14 cellular contexts compared by ENCODE assay signal in the genomic region with DNA sequence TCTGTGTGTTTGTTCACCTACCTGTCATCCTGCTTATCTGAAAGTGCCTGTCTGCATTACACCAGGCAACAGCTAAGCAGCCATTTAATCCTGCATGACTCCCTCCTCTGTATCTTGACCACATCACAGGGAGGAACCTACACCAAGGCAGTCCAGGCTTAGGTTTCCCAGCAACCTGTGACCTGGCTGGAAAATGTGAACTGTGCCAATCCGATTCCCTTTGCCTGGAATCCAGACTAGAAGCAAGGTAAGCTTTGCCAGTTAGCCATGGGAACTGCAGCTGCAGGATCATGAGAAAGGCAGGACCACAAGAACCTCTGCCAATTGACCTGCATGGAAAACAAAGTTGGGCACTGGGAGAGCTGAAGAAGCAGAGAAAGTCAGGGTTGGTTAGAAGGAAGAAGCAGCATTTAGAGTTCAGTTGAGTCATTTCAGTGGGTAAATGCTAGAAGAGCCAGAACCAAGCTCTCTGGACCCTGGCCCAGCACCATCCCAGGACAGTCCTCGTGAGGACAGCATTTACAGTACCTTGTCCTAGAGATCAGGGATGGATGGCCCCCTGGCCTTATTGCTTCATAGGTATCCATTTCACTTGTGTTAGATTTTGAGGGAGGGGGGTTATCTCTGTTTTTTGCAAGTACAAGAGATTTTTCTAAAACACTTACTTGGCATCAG. TPM values are rescaled to one million over a fixed set of nuclear protein-coding genes. Genes with fewer than 3 reads are reported as not detected.
DNase-seq lines count a peak whose midpoint lies in the region; FAIRE-seq and TF ChIP-seq lines count a peak whose summit lies in the region.
"Had no signal": no experiment of that assay in that cellular context is flagged by ENCODE, and none has a peak within 500 bp of the region (broad histone marks: within the 10 kb centered on the region; RNA-seq: fewer than 3 reads in every experiment).

No MANE protein-coding gene starts in this region.

- peaks cover 11% of the 10 kb centered on the region for H3K27me3 Mint-ChIP-seq in neural progenitor cell (ENCODE audit: insufficient read depth, low read depth)

- TF ChIP-seq CTCF in neural progenitor cell (IDR thresholded peaks at IDR 0.05) = no peak

- no peak overlapping the region for H3K4me2 ChIP-seq in neural progenitor cell

- no peak overlapping the region for H3K27ac Mint-ChIP-seq in neural progenitor cell
- H3K27ac Mint-ChIP-seq: CD8-positive, alpha-beta T cell had no signal

- no peak overlapping the region for H3K4me3 Mint-ChIP-seq in neural progenitor cell
- H3K4me3 Mint-ChIP-seq: CD8-positive, alpha-beta T cell had no signal

- H3K79me2 ChIP-seq in neural progenitor cell (ENCODE audit: low read depth) = no peaks in the 10 kb centered on the region

- no peaks in the 10 kb centered on the region for H3K36me3 Mint-ChIP-seq in neural progenitor cell
- H3K36me3 Mint-ChIP-seq: CD8-positive, alpha-beta T cell had no signal

- H3K36me3 ChIP-seq in neural progenitor cell (no peaks in the 10 kb centered on the region), SJCRH30 (no peaks in the 10 kb centered on the region)

- H3K4me1 Mint-ChIP-seq in neural progenitor cell = peaks cover 5% of the 10 kb centered on the region

- H3K27ac ChIP-seq in neural progenitor cell (no peak overlapping the region), SJCRH30 (no peak overlapping the region)

- H3K9me3 Mint-ChIP-seq in neural progenitor cell = no peaks in the 10 kb centered on the region
- H3K9me3 Mint-ChIP-seq: CD8-positive, alpha-beta T cell had no signal

- peak overlapping the region; percentile 70 for H2AFZ ChIP-seq in neural progenitor cell (replicated peaks)

- DNase-seq in amniotic epithelial cell (ENCODE audit: low read depth) (peak; percentile 37), neural progenitor cell (ENCODE audit: low spot score) (no peak), SJCRH30 (no peak), cerebellar nuclear complex (lab: John Stamatoyannopoulos, UW) (no peak), SHP77 (lab: John Stamatoyannopoulos, UW) (no peak)
- no peak for DNase-seq in activated CD4-positive, alpha-beta T cell treated with anti-CD3 and anti-CD28 coated beads for 48 hours
- DNase-seq: CD8-positive, alpha-beta T cell; MM.1S; NCI-H1105 treated with DMSO at 0.1 percent for 48 hours; NCI-H187 treated with DMSO at 0.1 percent for 48 hours; NCI-H2171; SIG-M5 had no signal

- peaks cover 19% of the 10 kb centered on the region for H3F3A ChIP-seq in neural progenitor cell (ENCODE audit: low read depth)

- no peaks in the 10 kb centered on the region for H4K20me1 ChIP-seq in neural progenitor cell (ENCODE audit: low read depth)

- H3K9me3 ChIP-seq in neural progenitor cell (ENCODE audit: low read depth) = no peaks in the 10 kb centered on the region
- H3K9me3 ChIP-seq in SJCRH30 (replicated peaks) = no peaks in the 10 kb centered on the region

- H3K27me3 ChIP-seq in neural progenitor cell (no peaks in the 10 kb centered on the region), SJCRH30 (no peaks in the 10 kb centered on the region)

- FAIRE-seq in islet of Langerhans (lab: Jason Lieb, UNC) = peak; percentile 27
- FAIRE-seq: H1 had no signal

- H3K4me3 ChIP-seq in neural progenitor cell = no peak overlapping the region
- no peak overlapping the region for H3K4me3 ChIP-seq in SJCRH30

- H3K4me1 ChIP-seq in neural progenitor cell (peaks cover 28% of the 10 kb centered on the region), SJCRH30 (peaks cover 9% of the 10 kb centered on the region)

- H3K9ac ChIP-seq in neural progenitor cell = no peak overlapping the region

RNA-seq across cellular contexts. Expression of a gene that starts 6.1 kb away (rescaled TPM):
- total RNA-seq in neural progenitor cell (ENCODE audit: low replicate concordance) = 30.7 and 32.6 TPM in 2 replicates
- 18.5 and 19.7 TPM in 2 replicates for total RNA-seq in SJCRH30 (2014; rRNA removed; shearing (Covaris generic))
